In the genomic region with DNA sequence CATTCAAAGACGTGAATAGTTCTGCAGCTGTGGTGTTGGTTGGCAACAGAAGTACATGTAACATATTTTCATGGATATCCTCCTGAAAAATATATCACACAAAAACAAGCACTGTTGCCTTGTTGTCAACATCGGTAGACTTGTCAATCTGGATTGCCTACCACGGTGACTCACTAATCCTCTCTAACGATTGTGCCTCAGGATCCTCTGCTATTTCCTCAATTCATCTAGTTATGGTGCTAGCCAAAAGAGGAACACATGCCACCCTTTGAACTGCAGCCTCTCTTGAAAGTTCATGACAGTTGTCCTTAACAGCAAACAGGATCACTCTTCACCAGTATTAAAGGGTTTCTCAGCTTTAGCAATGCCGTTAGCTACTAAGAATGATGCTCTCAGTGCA, we compare ENCODE assay signal across 19 cellular contexts. TPM values are rescaled to one million over a fixed set of nuclear protein-coding genes. Genes with fewer than 3 reads are reported as not detected.
A peak's percentile ranks its signal among the peaks of the same experiment; 100 is the strongest.
DNase-seq lines count a peak whose midpoint lies in the region; ATAC-seq, FAIRE-seq and TF ChIP-seq lines count a peak whose summit lies in the region.
"Had no signal": no experiment of that assay in that cellular context is flagged by ENCODE, and none has a peak within 500 bp of the region (broad histone marks: within the 10 kb centered on the region; RNA-seq: fewer than 3 reads in every experiment).

No MANE protein-coding gene starts in this region.

- dilution Hi-C loops in keratinocyte (cut with MboI; ENCODE audit: extremely low pct_ligation_motif_present, low sequenced_read_pairs): no loop called here

- H4K20me1 ChIP-seq in keratinocyte (ENCODE audit: control insufficient read depth, extremely low read depth, insufficient read depth, low read length): no peaks in the 10 kb centered on the region

- ATAC-seq in GM21786 (IDR thresholded peaks at IDR 0.05; ENCODE audit: unreplicated experiment): no peak
- ATAC-seq: gastrocnemius medialis; stimulated activated naive CD8-positive, alpha-beta T cell treated with anti-CD3 and anti-CD28 coated beads, Interleukin-15, amount 100 ng/mL, for 72 hours had no signal

- no peaks in the 10 kb centered on the region for H3K36me3 ChIP-seq in keratinocyte (ENCODE audit: control insufficient read depth in 2 of 2, extremely low read depth in 1 of 2, insufficient read depth in 2 of 2, low read length in 2 of 2)
- H3K36me3 ChIP-seq: gastrocnemius medialis, right atrium auricular region had no signal

- FAIRE-seq in keratinocyte (lab: Jason Lieb, UNC): peak; percentile 85
- FAIRE-seq: endothelial cell of umbilical vein, TTC549 had no signal

- TF ChIP-seq CTCF in CD14-positive monocyte (IDR thresholded peaks at IDR 0.05) (no peak), keratinocyte (optimal IDR thresholded peaks at IDR 0.05 in 1 of 3, IDR thresholded peaks at IDR 0.05 in 1 of 3, conservative IDR thresholded peaks at IDR 0.05 in 1 of 3; ENCODE audit: extremely low read depth in 1 of 3, insufficient read depth in 2 of 3, low read length in 3 of 3) (no peak)

- peak overlapping the region in 2 of 7 donors; percentile 19 to 75 for H3K27ac Mint-ChIP-seq in CD14-positive monocyte
- H3K27ac Mint-ChIP-seq: CD4-positive, alpha-beta memory T cell; stimulated activated naive CD8-positive, alpha-beta T cell treated with anti-CD3 and anti-CD28 coated beads, Interleukin-15, amount 100 ng/mL, for 72 hours had no signal

- H3K4me2 ChIP-seq in keratinocyte (ENCODE audit: control insufficient read depth, extremely low read depth, insufficient read depth, low read depth, low read length): no peak overlapping the region
- H3K4me2 ChIP-seq: SK-N-SH had no signal

- peaks cover 18% of the 10 kb centered on the region for H3K4me1 Mint-ChIP-seq in CD14-positive monocyte
- H3K4me1 Mint-ChIP-seq: CD4-positive, alpha-beta memory T cell; stimulated activated naive CD8-positive, alpha-beta T cell treated with anti-CD3 and anti-CD28 coated beads, Interleukin-15, amount 100 ng/mL, for 72 hours had no signal

- H3K9ac ChIP-seq in keratinocyte (ENCODE audit: control insufficient read depth, extremely low read depth, insufficient read depth, low read length): no peak overlapping the region
- H3K9ac ChIP-seq: SK-N-SH had no signal

- no peak overlapping the region for H2AFZ ChIP-seq in keratinocyte (ENCODE audit: control insufficient read depth, low read length)

- H3K9me1 ChIP-seq in keratinocyte (ENCODE audit: control insufficient read depth, extremely low read depth, insufficient read depth, low read length): no peaks in the 10 kb centered on the region

- H3K27me3 ChIP-seq in keratinocyte (ENCODE audit: control insufficient read depth, extremely low read depth, insufficient read depth, low read length): no peaks in the 10 kb centered on the region
- H3K27me3 ChIP-seq: gastrocnemius medialis, right atrium auricular region had no signal

- H3K4me3 Mint-ChIP-seq in CD14-positive monocyte: no peak overlapping the region
- H3K4me3 Mint-ChIP-seq: CD4-positive, alpha-beta memory T cell; stimulated activated naive CD8-positive, alpha-beta T cell treated with anti-CD3 and anti-CD28 coated beads, Interleukin-15, amount 100 ng/mL, for 72 hours had no signal

- peaks cover 34% of the 10 kb centered on the region for H3K4me1 ChIP-seq in keratinocyte (ENCODE audit: control insufficient read depth, extremely low read depth, insufficient read depth, low read length)
- H3K4me1 ChIP-seq: gastrocnemius medialis had no signal

- H3K4me3 ChIP-seq in keratinocyte (ENCODE audit: control insufficient read depth in 2 of 3, extremely low read depth in 1 of 3, insufficient read depth in 2 of 3, low read depth in 1 of 3, low read length in 3 of 3): no peak overlapping the region
- H3K4me3 ChIP-seq: gastrocnemius medialis, right atrium auricular region had no signal

- intact Hi-C loops in CD14-positive monocyte (cut with micrococcal nuclease): no loop called here

- H3K9me3 ChIP-seq in keratinocyte (ENCODE audit: control insufficient read depth, low read depth, low read length): no peaks in the 10 kb centered on the region
- H3K9me3 ChIP-seq: gastrocnemius medialis, right atrium auricular region, SK-N-SH had no signal

- no peaks in the 10 kb centered on the region for H3K27me3 Mint-ChIP-seq in CD14-positive monocyte (ENCODE audit: low read depth in 3 of 3)
- H3K27me3 Mint-ChIP-seq: CD4-positive, alpha-beta memory T cell; stimulated activated naive CD8-positive, alpha-beta T cell treated with anti-CD3 and anti-CD28 coated beads, Interleukin-15, amount 100 ng/mL, for 72 hours had no signal

- H3K36me3 Mint-ChIP-seq in CD14-positive monocyte: no peaks in the 10 kb centered on the region
- H3K36me3 Mint-ChIP-seq: CD4-positive, alpha-beta memory T cell had no signal

- peaks cover 92% of the 10 kb centered on the region for H3K79me2 ChIP-seq in keratinocyte (ENCODE audit: control insufficient read depth, insufficient read depth, low read length)

- DNase-seq in CD14-positive monocyte (ENCODE audit: low spot score) (peak; percentile 60), M059J (ENCODE audit: low read depth) (peak; percentile 56), SKM-1 (lab: John Stamatoyannopoulos, UW; ENCODE audit: unreplicated experiment) (peak; percentile 98), keratinocyte (ENCODE audit: low read depth, low spot score) (no peak), GOT3 (lab: John Stamatoyannopoulos, UW) (no peak), NCI-H1436 (lab: John Stamatoyannopoulos, UW) (no peak)
- no peak for DNase-seq in stimulated activated CD4-positive, alpha-beta T cell treated with anti-CD3 and anti-CD28 coated beads, Interleukin-1b, Interleukin-23, amount 100 ng/mL, for 48 hours
- DNase-seq: activated naive CD4-positive, alpha-beta T cell treated with Interleukin-2 at 50 U/mL for 16 hours; aorta; CD4-positive, alpha-beta memory T cell; EL; gastrocnemius medialis; NCI-H446 treated with DMSO at 0.1 percent for 48 hours; SK-N-SH; stimulated activated naive CD8-positive, alpha-beta T cell treated with anti-CD3 and anti-CD28 coated beads, Interleukin-15, amount 100 ng/mL, for 72 hours had no signal

- no peaks in the 10 kb centered on the region for H3K9me3 Mint-ChIP-seq in CD14-positive monocyte
- H3K9me3 Mint-ChIP-seq: stimulated activated naive CD8-positive, alpha-beta T cell treated with anti-CD3 and anti-CD28 coated beads, Interleukin-15, amount 100 ng/mL, for 72 hours had no signal

- H3K27ac ChIP-seq in keratinocyte (ENCODE audit: control insufficient read depth, insufficient read depth, low read length): no peak overlapping the region
- H3K27ac ChIP-seq: gastrocnemius medialis, right atrium auricular region had no signal

RNA-seq across cellular contexts. Expression of a gene that starts 25.7 kb away (rescaled TPM):
- under 1 TPM; 0.15 to 0.63 TPM for polyA plus RNA-seq in CD14-positive monocyte
- 9.7 and 14.8 TPM in 2 replicates for total RNA-seq in M059J (2014; rRNA removed; shearing (Covaris generic))
- polyA plus RNA-seq in keratinocyte: 27.2 to 36.3 TPM (median 29.1 TPM) in 3 replicates
- polyA plus RNA-seq in keratinocyte (2011; ENCODE audit: low read depth): 21.3 TPM
- polyA plus RNA-seq in keratinocyte (2011; cell fraction: cytosol; rRNA removed): 14.1 and 17.1 TPM in 2 replicates
- polyA plus RNA-seq in keratinocyte (2011; cell fraction: nucleus; rRNA removed): 76.0 and 76.8 TPM in 2 replicates
- polyA plus RNA-seq in keratinocyte (2012; ENCODE audit: low replicate concordance): 7.9 and 17.5 TPM in 2 replicates
- polyA minus RNA-seq in keratinocyte: 40.6 to 109 TPM (median 86.9 TPM) in 3 replicates
- 29.2 TPM for polyA minus RNA-seq in keratinocyte (2011; cell fraction: cytosol; rRNA and poly(A)+ RNA removed)
- 91.1 and 159 TPM in 2 replicates for polyA minus RNA-seq in keratinocyte (2011; cell fraction: nucleus; rRNA and poly(A)+ RNA removed)
- polyA plus RNA-seq: CD4-positive, alpha-beta memory T cell had no signal

Comparison
In these comparisons a context has a peak if more than half of its experiments do, and no peak if none do; other contexts are left out.
1. DNase-seq: peak in CD14-positive monocyte (single experiment), M059J (single experiment) and SKM-1 (single experiment); none in keratinocyte (single experiment), GOT3 (single experiment), NCI-H1436 (single experiment) and stimulated activated CD4-positive, alpha-beta T cell treated with anti-CD3 and anti-CD28 coated beads, Interleukin-1b, Interleukin-23, amount 100 ng/mL, for 48 hours (single experiment).
2. RNA of a gene that starts 25.7 kb away (polyA plus RNA-seq): 7.9 to 76.8 TPM in keratinocyte; 0.15 to 0.63 TPM in CD14-positive monocyte; every median in the first group is over 4 times any median in the second.